1 cellular context compared by ENCODE assay signal in genomic region chr5:150763023-150763793, GRCh38.
TF ChIP-seq lines count a peak whose summit lies in the region.

No MANE protein-coding gene starts in this region.

TF ChIP-seq in HepG2, 621 proteins besides CTCF, POLR2A, EP300 and RAD21 (continued from another document and continues in another):
- TF ChIP-seq FOXA3 (CRISPR knock-in tag; IDR thresholded peaks at IDR 0.05): no peak
- peak; percentile 44; the same call in 1 of the 2 replicates for TF ChIP-seq ARID5B (CRISPR knock-in tag; IDR thresholded peaks at IDR 0.05)
- TF ChIP-seq SCMH1 (CRISPR knock-in tag; IDR thresholded peaks at IDR 0.05; ENCODE audit: borderline replicate concordance): no peak
- TF ChIP-seq ZNF331 (CRISPR knock-in tag; IDR thresholded peaks at IDR 0.05): 0 out of 2 replicates have a peak, but pooled peaks have one; percentile 24
- no peak for TF ChIP-seq FOXO1 (CRISPR knock-in tag; IDR thresholded peaks at IDR 0.05)
- 0 out of 2 replicates have a peak, but pooled peaks have one; percentile 13 for TF ChIP-seq MED1 (CRISPR knock-in tag; IDR thresholded peaks at IDR 0.05)
- peak; percentile 14; the same call in 1 of the 2 replicates for TF ChIP-seq STAG1 (CRISPR knock-in tag; IDR thresholded peaks at IDR 0.05)
- peak; percentile 34; the same call in 1 of the 2 replicates for TF ChIP-seq ZMYM4 (CRISPR knock-in tag; IDR thresholded peaks at IDR 0.05)
- TF ChIP-seq HOXA5 (CRISPR knock-in tag; IDR thresholded peaks at IDR 0.05): peak; percentile 91
- 0 out of 2 replicates have a peak, but pooled peaks have one; percentile 40 for TF ChIP-seq ZNF615 (CRISPR knock-in tag; IDR thresholded peaks at IDR 0.05; ENCODE audit: borderline replicate concordance)
- TF ChIP-seq MEIS2 (CRISPR knock-in tag; IDR thresholded peaks at IDR 0.05): peak; percentile 29; the same call in 1 of the 2 replicates
- no peak for TF ChIP-seq SIN3B (IDR thresholded peaks at IDR 0.05; ENCODE audit: low read length)
- no peak for TF ChIP-seq AKAP8 (CRISPR knock-in tag; IDR thresholded peaks at IDR 0.05)
- 0 out of 2 replicates have a peak, but pooled peaks have one; percentile 42 for TF ChIP-seq FOSL2 (CRISPR knock-in tag; IDR thresholded peaks at IDR 0.05)
- no peak for TF ChIP-seq ZNF619 (CRISPR knock-in tag; IDR thresholded peaks at IDR 0.05)
- TF ChIP-seq CREB1 (IDR thresholded peaks at IDR 0.05): no peak
- TF ChIP-seq CREB1 (CRISPR knock-in tag; IDR thresholded peaks at IDR 0.05): 0 out of 2 replicates have a peak, but pooled peaks have one; percentile 42
- peak; percentile 30; the same call in 1 of the 2 replicates for TF ChIP-seq SALL1 (CRISPR knock-in tag; IDR thresholded peaks at IDR 0.05)
- peak; percentile 23; the same call in 1 of the 2 replicates for TF ChIP-seq HOXA3 (CRISPR knock-in tag; IDR thresholded peaks at IDR 0.05)
- TF ChIP-seq NFYC (CRISPR knock-in tag; IDR thresholded peaks at IDR 0.05): peak; percentile 49; the same call in 1 of the 2 replicates
- TF ChIP-seq HOXA9 (CRISPR knock-in tag; IDR thresholded peaks at IDR 0.05; ENCODE audit: borderline replicate concordance): no peak
- TF ChIP-seq ATF6 (CRISPR knock-in tag; conservative IDR thresholded peaks at IDR 0.05): no peak
- TF ChIP-seq ZNF724P (CRISPR knock-in tag; IDR thresholded peaks at IDR 0.05; ENCODE audit: borderline replicate concordance): 0 out of 2 replicates have a peak, but pooled peaks have one; percentile 27
- peak; percentile 36; the same call in 1 of the 2 replicates for TF ChIP-seq PHF21A (CRISPR knock-in tag; IDR thresholded peaks at IDR 0.05)
- TF ChIP-seq ZNF138 (CRISPR knock-in tag; IDR thresholded peaks at IDR 0.05; ENCODE audit: low read depth): no peak
- TF ChIP-seq ZNF589 (CRISPR knock-in tag; conservative IDR thresholded peaks at IDR 0.05): no peak
- 0 out of 2 replicates have a peak, but pooled peaks have one; percentile 30 for TF ChIP-seq GATAD1 (CRISPR knock-in tag; IDR thresholded peaks at IDR 0.05)
- TF ChIP-seq ZNF263 (CRISPR knock-in tag; IDR thresholded peaks at IDR 0.05): peak; percentile 95
- TF ChIP-seq PRDM15 (CRISPR knock-in tag; IDR thresholded peaks at IDR 0.05): no peak
- TF ChIP-seq LCORL (IDR thresholded peaks at IDR 0.05): no peak
- TF ChIP-seq LCORL (CRISPR knock-in tag; IDR thresholded peaks at IDR 0.05): 0 out of 2 replicates have a peak, but pooled peaks have one; percentile 53
- TF ChIP-seq YEATS2 (CRISPR knock-in tag; IDR thresholded peaks at IDR 0.05; ENCODE audit: borderline replicate concordance): 0 out of 2 replicates have a peak, but pooled peaks have one; percentile 15
- peak; percentile 30; the same call in 1 of the 2 replicates for TF ChIP-seq TBX2 (CRISPR knock-in tag; IDR thresholded peaks at IDR 0.05; ENCODE audit: borderline replicate concordance)
- TF ChIP-seq CEBPB (IDR thresholded peaks at IDR 0.05; ENCODE audit: borderline replicate concordance, low read depth, low read length): peak; percentile 86
- TF ChIP-seq ZNF644 (CRISPR knock-in tag; IDR thresholded peaks at IDR 0.05; ENCODE audit: low read depth): peak; percentile 4; the same call in 1 of the 2 replicates
- peak; percentile 54 for TF ChIP-seq THAP11 (CRISPR knock-in tag; IDR thresholded peaks at IDR 0.05)
- 0 out of 2 replicates have a peak, but pooled peaks have one; percentile 10 for TF ChIP-seq RXRB (CRISPR knock-in tag; IDR thresholded peaks at IDR 0.05; ENCODE audit: borderline replicate concordance)
- TF ChIP-seq POGK (CRISPR knock-in tag; conservative IDR thresholded peaks at IDR 0.05): 0 out of 2 replicates have a peak, but pooled peaks have one; percentile 15
- TF ChIP-seq ZNF407 (CRISPR knock-in tag; IDR thresholded peaks at IDR 0.05; ENCODE audit: not compliant biosample characterization): no peak
- TF ChIP-seq ARID3A (IDR thresholded peaks at IDR 0.05; ENCODE audit: low read depth, low read length): 0 out of 2 replicates have a peak, but pooled peaks have one; percentile 17
- TF ChIP-seq NFYB (CRISPR knock-in tag; IDR thresholded peaks at IDR 0.05): peak; percentile 49; the same call in 1 of the 2 replicates
